ENCODE assay signal across 8 cellular contexts in the genomic region with DNA sequence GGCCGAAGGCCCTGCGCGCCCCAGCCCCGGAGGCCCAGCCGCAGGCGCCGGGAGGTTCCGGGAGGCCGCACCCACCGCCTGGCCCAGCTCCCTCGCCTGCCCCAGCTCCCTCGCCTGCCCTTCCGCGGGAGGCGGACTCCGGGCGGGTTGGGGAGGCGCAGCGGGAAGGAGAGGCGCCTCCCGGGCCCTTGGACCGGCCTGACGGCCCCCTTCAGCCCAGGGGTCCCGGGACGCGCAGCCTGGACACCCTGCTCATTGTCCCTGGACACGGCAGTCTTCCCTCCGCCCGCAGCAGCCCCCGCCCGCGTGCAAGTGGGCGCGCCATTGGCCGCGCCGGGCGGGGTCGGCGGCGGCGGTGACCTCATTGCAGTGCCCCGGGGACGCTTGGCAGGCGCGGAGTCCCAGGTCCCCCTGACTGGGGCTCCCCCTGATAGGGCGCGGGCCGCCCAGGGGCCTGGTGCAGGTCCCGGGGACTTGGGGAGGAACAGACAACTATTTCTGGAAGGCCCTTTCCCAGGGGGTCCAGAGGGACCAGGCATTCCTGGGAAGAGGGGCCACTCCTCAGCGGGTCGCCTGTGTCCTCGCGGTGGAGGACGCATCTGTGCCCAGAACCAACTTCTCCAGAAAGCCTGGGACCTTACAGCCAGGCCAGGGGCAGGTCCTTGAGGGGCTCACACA. TPM values are rescaled to one million over a fixed set of nuclear protein-coding genes. Genes with fewer than 3 reads are reported as not detected.
DNase-seq lines count a peak whose midpoint lies in the region; ATAC-seq and TF ChIP-seq lines count a peak whose summit lies in the region.

No MANE protein-coding gene starts in this region.

- peak; percentile 25 for ATAC-seq in GM19351 (IDR thresholded peaks at IDR 0.05; ENCODE audit: unreplicated experiment)
- peak; percentile 15 for ATAC-seq in left lobe of liver

- TF ChIP-seq CTCF in AG04450 (IDR thresholded peaks at IDR 0.05; ENCODE audit: low read depth, low read length) (no peak), suprapubic skin (IDR thresholded peaks at IDR 0.05) (no peak)

- H3K27me3 ChIP-seq in AG04450 (ENCODE audit: control insufficient read depth, insufficient read depth, low read length) (no peaks in the 10 kb centered on the region), suprapubic skin (peaks cover 6% of the 10 kb centered on the region)

- peak overlapping the region; percentile 57 for H3K27ac ChIP-seq in AG04450 (ENCODE audit: low read depth, low read length)
- H3K27ac ChIP-seq in caudate nucleus (ENCODE audit: low read depth, low read length) = peak overlapping the region; percentile 52
- H3K27ac ChIP-seq in suprapubic skin = peak overlapping the region; percentile 94

- DNase-seq in AG04450 (ENCODE audit: low read depth, low spot score) = no peak
- peak; percentile 51 for DNase-seq in RPMI7951 (ENCODE audit: low read depth)
- peak in 2 of 61 donors; percentile 50 to 55 for DNase-seq in caudate nucleus (lab: John Stamatoyannopoulos, UW)
- DNase-seq in left lobe of liver (ENCODE audit: low spot score) = peak; percentile 67
- no peak for DNase-seq in suprapubic skin (ENCODE audit: low spot score in 2 of 2)
- no peak for DNase-seq in anterior cingulate cortex (lab: John Stamatoyannopoulos, UW)
- DNase-seq in NCI-H510A (lab: John Stamatoyannopoulos, UW) = no peak

- peaks cover 22% of the 10 kb centered on the region for H3K36me3 ChIP-seq in suprapubic skin

- 0% methylated on average over 6 of the region's 55 CpGs for WGBS in suprapubic skin

- no peak for TF ChIP-seq EP300 in suprapubic skin (IDR thresholded peaks at IDR 0.05)

- H3K9me3 ChIP-seq in AG04450 (ENCODE audit: control insufficient read depth, insufficient read depth, low read length) = no peaks in the 10 kb centered on the region; the same call in 1 of the 2 replicates
- no peaks in the 10 kb centered on the region for H3K9me3 ChIP-seq in suprapubic skin

- POLR2A ChIA-PET in AG04450 (lab: Yijun Ruan, JAX) = interaction anchor here (0.7 to 4.9 kb wide), 3 partner anchors 10 to 24 kb away, joined by 4 to 66 read pairs (median 22); partner anchors contain the start of genes PNPLA2, POLR2L, RPLP2 and TSPAN4

- H3K4me3 ChIP-seq in AG04450 (ENCODE audit: low read depth, low read length) (peak overlapping the region; percentile 77), suprapubic skin (peak overlapping the region; percentile 85)

- peaks cover 73% of the 10 kb centered on the region for H3K4me1 ChIP-seq in suprapubic skin

- CTCF ChIA-PET in AG04450 (lab: Charles Lee) = no interaction called here

- TF ChIP-seq POLR2A in suprapubic skin (IDR thresholded peaks at IDR 0.05) = peak in 1 of 2 donors; percentile 60

RNA-seq across cellular contexts. Expression of gene CD151, which starts 0.5 kb away (rescaled TPM):
- polyA plus RNA-seq in AG04450 (2011; rRNA removed) = 559 and 909 TPM in 2 replicates
- polyA minus RNA-seq in AG04450 (2011; rRNA and poly(A)+ RNA removed) = 366 and 557 TPM in 2 replicates
- total RNA-seq in RPMI7951 (2014; rRNA removed; shearing (Covaris generic)) = 302 and 421 TPM in 2 replicates
- total RNA-seq in left lobe of liver (120 TPM), suprapubic skin (100 to 1,000 TPM; 108 to 162 (median 150) TPM)

RNA-seq across cellular contexts. Expression of gene CRACR2B, which starts 5.5 kb away (rescaled TPM):
- 0.26 and 0.36 TPM in 2 replicates for polyA plus RNA-seq in AG04450 (2011; rRNA removed)
- 0.18 TPM in 1 of 2 replicates, not detected in the other for polyA minus RNA-seq in AG04450 (2011; rRNA and poly(A)+ RNA removed)
- 1.8 and 2.5 TPM in 2 replicates for total RNA-seq in RPMI7951 (2014; rRNA removed; shearing (Covaris generic))
- total RNA-seq in left lobe of liver (3.5 TPM), suprapubic skin (10 to 100 TPM; 14.0 to 35.5 (median 29.6) TPM)

RNA-seq across cellular contexts. Expression of gene POLR2L, which starts 9.1 kb away (rescaled TPM):
- 211 and 431 TPM in 2 replicates for polyA plus RNA-seq in AG04450 (2011; rRNA removed)
- polyA minus RNA-seq in AG04450 (2011; rRNA and poly(A)+ RNA removed) = 61.0 and 70.5 TPM in 2 replicates
- 167 and 183 TPM in 2 replicates for total RNA-seq in RPMI7951 (2014; rRNA removed; shearing (Covaris generic))
- total RNA-seq in left lobe of liver (81.5 TPM), suprapubic skin (10 to 100 TPM; 31.1 to 76.4 (median 56.4) TPM)

RNA-seq across cellular contexts. Expression of gene TSPAN4, which starts 9.4 kb away (rescaled TPM):
- polyA plus RNA-seq in AG04450 (2011; rRNA removed) = 92.6 and 134 TPM in 2 replicates
- polyA minus RNA-seq in AG04450 (2011; rRNA and poly(A)+ RNA removed) = 42.0 and 58.6 TPM in 2 replicates
- 95.2 and 137 TPM in 2 replicates for total RNA-seq in RPMI7951 (2014; rRNA removed; shearing (Covaris generic))
- total RNA-seq in left lobe of liver (17.1 TPM), suprapubic skin (10 to 100 TPM; 47.1 to 78.9 (median 59.7) TPM)

RNA-seq across cellular contexts. Expression of gene PNPLA2, which starts 14.5 kb away (rescaled TPM):
- 17.3 and 29.3 TPM in 2 replicates for polyA plus RNA-seq in AG04450 (2011; rRNA removed)
- polyA minus RNA-seq in AG04450 (2011; rRNA and poly(A)+ RNA removed) = 31.5 and 47.7 TPM in 2 replicates
- 9.4 and 10.5 TPM in 2 replicates for total RNA-seq in RPMI7951 (2014; rRNA removed; shearing (Covaris generic))
- total RNA-seq in left lobe of liver (107 TPM), suprapubic skin (100 to 1,000 TPM in 1 of 4 donors, 10 to 100 TPM in 3; 74.9 to 117 (median 85.9) TPM)

Comparison
In these comparisons a context has a peak if more than half of its experiments do, and no peak if none do; other contexts are left out.
1. DNase-seq: peak in RPMI7951 (single experiment) and left lobe of liver (single experiment); none in AG04450 (single experiment), suprapubic skin (0 of 2), anterior cingulate cortex (0 of 58) and NCI-H510A (single experiment).
2. Peak in every context shown above with its lines, with median percentiles within 50 percentile points of each other: H3K27ac ChIP-seq.